In the genomic region with DNA sequence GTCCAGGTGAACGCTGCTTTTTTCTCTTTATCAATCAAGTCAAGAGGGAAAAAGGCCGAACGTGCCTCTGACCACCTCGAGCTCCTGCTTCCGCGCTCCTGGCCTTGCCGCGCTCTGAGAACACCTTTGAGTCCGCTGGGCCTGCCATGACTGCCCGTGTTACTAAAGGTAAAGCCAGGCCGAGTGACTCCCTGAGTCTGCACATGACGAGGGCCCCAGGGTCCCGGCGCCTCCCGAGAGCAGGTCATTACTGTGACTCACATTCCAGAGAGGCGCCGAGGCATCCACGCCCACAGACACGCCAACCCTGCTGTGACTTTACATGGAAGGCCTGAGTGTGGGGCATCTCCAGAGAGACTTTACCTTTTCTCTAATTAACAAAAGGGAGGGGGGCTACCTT, we compare ENCODE assay signal across 1 cellular context.
TF ChIP-seq lines count a peak whose summit lies in the region.

No MANE protein-coding gene starts in this region.

TF ChIP-seq in HepG2, 621 proteins besides CTCF, POLR2A, EP300 and RAD21:
- no peak for TF ChIP-seq PHF20 (CRISPR knock-in tag; IDR thresholded peaks at IDR 0.05)
- no peak for TF ChIP-seq SIX4 (CRISPR knock-in tag; IDR thresholded peaks at IDR 0.05)
- TF ChIP-seq SSRP1 (CRISPR knock-in tag; IDR thresholded peaks at IDR 0.05) = no peak
- no peak for TF ChIP-seq ARNT2 (CRISPR knock-in tag; IDR thresholded peaks at IDR 0.05; ENCODE audit: low read depth)
- TF ChIP-seq, protein P1, sequence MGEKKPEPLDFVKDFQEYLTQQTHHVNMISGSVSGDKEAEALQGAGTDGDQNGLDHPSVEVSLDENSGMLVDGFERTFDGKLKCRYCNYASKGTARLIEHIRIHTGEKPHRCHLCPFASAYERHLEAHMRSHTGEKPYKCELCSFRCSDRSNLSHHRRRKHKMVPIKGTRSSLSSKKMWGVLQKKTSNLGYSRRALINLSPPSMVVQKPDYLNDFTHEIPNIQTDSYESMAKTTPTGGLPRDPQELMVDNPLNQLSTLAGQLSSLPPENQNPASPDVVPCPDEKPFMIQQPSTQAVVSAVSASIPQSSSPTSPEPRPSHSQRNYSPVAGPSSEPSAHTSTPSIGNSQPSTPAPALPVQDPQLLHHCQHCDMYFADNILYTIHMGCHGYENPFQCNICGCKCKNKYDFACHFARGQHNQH (CRISPR knock-in tag; IDR thresholded peaks at IDR 0.05) = no peak
- TF ChIP-seq RARA (CRISPR knock-in tag; IDR thresholded peaks at IDR 0.05) = no peak
- TF ChIP-seq ZZZ3 (CRISPR knock-in tag; IDR thresholded peaks at IDR 0.05; ENCODE audit: borderline replicate concordance) = no peak
- no peak for TF ChIP-seq CHD4 (IDR thresholded peaks at IDR 0.05; ENCODE audit: borderline replicate concordance, low read length)
- TF ChIP-seq, protein P2, sequence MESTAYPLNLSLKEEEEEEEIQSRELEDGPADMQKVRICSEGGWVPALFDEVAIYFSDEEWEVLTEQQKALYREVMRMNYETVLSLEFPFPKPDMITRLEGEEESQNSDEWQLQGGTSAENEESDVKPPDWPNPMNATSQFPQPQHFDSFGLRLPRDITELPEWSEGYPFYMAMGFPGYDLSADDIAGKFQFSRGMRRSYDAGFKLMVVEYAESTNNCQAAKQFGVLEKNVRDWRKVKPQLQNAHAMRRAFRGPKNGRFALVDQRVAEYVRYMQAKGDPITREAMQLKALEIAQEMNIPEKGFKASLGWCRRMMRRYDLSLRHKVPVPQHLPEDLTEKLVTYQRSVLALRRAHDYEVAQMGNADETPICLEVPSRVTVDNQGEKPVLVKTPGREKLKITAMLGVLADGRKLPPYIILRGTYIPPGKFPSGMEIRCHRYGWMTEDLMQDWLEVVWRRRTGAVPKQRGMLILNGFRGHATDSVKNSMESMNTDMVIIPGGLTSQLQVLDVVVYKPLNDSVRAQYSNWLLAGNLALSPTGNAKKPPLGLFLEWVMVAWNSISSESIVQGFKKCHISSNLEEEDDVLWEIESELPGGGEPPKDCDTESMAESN (CRISPR knock-in tag; conservative IDR thresholded peaks at IDR 0.05) = no peak
- TF ChIP-seq DMAP1 (CRISPR knock-in tag; IDR thresholded peaks at IDR 0.05) = no peak
- TF ChIP-seq MEIS2 (CRISPR knock-in tag; IDR thresholded peaks at IDR 0.05) = no peak
- TF ChIP-seq CENPX (CRISPR knock-in tag; IDR thresholded peaks at IDR 0.05) = no peak
- no peak for TF ChIP-seq HNF4G (IDR thresholded peaks at IDR 0.05; ENCODE audit: borderline replicate concordance, low read depth, low read length)
- no peak for TF ChIP-seq HNF4G (CRISPR knock-in tag; IDR thresholded peaks at IDR 0.05; ENCODE audit: borderline replicate concordance, low read depth)
- TF ChIP-seq, protein P3, sequence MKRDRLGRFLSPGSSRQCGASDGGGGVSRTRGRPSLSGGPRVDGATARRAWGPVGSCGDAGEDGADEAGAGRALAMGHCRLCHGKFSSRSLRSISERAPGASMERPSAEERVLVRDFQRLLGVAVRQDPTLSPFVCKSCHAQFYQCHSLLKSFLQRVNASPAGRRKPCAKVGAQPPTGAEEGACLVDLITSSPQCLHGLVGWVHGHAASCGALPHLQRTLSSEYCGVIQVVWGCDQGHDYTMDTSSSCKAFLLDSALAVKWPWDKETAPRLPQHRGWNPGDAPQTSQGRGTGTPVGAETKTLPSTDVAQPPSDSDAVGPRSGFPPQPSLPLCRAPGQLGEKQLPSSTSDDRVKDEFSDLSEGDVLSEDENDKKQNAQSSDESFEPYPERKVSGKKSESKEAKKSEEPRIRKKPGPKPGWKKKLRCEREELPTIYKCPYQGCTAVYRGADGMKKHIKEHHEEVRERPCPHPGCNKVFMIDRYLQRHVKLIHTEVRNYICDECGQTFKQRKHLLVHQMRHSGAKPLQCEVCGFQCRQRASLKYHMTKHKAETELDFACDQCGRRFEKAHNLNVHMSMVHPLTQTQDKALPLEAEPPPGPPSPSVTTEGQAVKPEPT (CRISPR knock-in tag; IDR thresholded peaks at IDR 0.05; ENCODE audit: low read depth) = no peak
- no peak for TF ChIP-seq HNRNPL (IDR thresholded peaks at IDR 0.05; ENCODE audit: low read depth, low read length)
- no peak for TF ChIP-seq ZNF616 (CRISPR knock-in tag; IDR thresholded peaks at IDR 0.05; ENCODE audit: low read depth)
- no peak for TF ChIP-seq ZBTB38 (CRISPR knock-in tag; IDR thresholded peaks at IDR 0.05)
- TF ChIP-seq SALL2 (CRISPR knock-in tag; IDR thresholded peaks at IDR 0.05) = no peak
